11 cellular contexts compared by ENCODE assay signal in the genomic region with DNA sequence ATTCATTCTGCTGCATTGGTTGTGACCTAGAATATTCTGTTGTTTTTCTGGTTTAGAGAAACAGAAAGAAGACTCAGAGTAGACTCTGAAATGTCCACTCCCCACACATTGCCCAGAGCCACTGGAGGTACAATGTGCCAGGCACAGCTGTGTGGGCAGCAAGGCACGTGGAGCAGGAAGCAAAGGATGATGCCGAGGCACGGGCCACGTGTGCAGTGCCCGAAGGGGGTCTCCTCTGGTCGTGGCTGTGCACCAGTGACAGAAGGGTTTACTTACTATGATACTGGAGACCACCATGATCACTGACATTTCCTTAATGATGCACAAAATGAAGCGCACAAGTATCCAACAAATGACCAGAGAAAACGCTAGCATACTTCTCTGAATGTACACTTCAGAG.
"Had no signal": no experiment of that assay in that cellular context is flagged by ENCODE, and none has a peak within 500 bp of the region (broad histone marks: within the 10 kb centered on the region; RNA-seq: fewer than 3 reads in every experiment).

No MANE protein-coding gene starts in this region.

- H3K36me3 ChIP-seq: HAP-1 had no signal

- H3K9me3 ChIP-seq: HAP-1 had no signal

- DNase-seq: GM23248, GOT3, H7, H9, HCEC 1CT, HFFc6 had no signal

- H3K27ac ChIP-seq: GM23248 had no signal

- FAIRE-seq: H1, H54 had no signal

- H3K9ac ChIP-seq: GM23248 had no signal

- H3K4me3 ChIP-seq: GM23248, GM23338, HAP-1 had no signal

- H2AFZ ChIP-seq: GM23248, GM23338 had no signal

- ATAC-seq: GM23338, HCT116 had no signal

- H3K4me2 ChIP-seq: GM23338 had no signal
